ENCODE assay signal across 1 cellular context in the genomic region with DNA sequence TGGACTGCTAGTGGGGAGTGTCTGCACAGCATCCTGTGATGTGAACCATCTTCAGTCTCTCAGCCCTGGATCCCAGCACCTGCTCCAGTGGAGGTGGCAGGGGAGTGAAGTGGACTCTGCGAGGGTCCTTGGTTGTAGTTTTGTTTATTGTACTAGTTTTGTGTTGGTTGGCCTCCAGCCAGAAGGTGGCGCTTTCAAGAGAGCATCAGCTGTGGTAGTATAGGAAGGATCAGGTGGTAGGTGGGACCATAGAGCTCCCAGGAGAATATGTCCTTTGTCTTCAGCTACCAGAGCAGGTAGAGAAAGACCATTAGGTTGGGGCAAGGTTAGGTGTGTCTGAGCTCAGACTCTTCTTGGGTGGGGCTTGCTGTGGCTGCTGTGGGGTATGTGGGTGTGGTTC.
TF ChIP-seq lines count a peak whose summit lies in the region.

No MANE protein-coding gene starts in this region.

TF ChIP-seq in GM12878, 131 proteins besides CTCF, POLR2A, EP300 and RAD21:
- TF ChIP-seq RELA (IDR thresholded peaks at IDR 0.05; ENCODE audit: borderline replicate concordance, partially characterized antibody) (no peak), ZNF217 (IDR thresholded peaks at IDR 0.05) (no peak), ZNF207 (IDR thresholded peaks at IDR 0.05; ENCODE audit: borderline replicate concordance) (no peak), SMARCA5 (IDR thresholded peaks at IDR 0.05) (no peak), CUX1 (IDR thresholded peaks at IDR 0.05; ENCODE audit: insufficient replicate concordance, low read depth, low read length) (no peak), SKIL (IDR thresholded peaks at IDR 0.05; ENCODE audit: low read depth, poor library complexity, severe bottlenecking) (no peak), HCFC1 (IDR thresholded peaks at IDR 0.05; ENCODE audit: low read length) (no peak), BHLHE40 (IDR thresholded peaks at IDR 0.05; ENCODE audit: borderline replicate concordance in 1 of 2, low read depth in 2 of 2, low read length in 1 of 2) (no peak), E2F4 (IDR thresholded peaks at IDR 0.05; ENCODE audit: low read depth, low read length) (no peak), TCF12 (IDR thresholded peaks at IDR 0.05; ENCODE audit: low read depth, low read length) (no peak), RUNX3 (IDR thresholded peaks at IDR 0.05; ENCODE audit: low read length) (no peak), RFX5 (IDR thresholded peaks at IDR 0.05; ENCODE audit: low read depth, low read length) (no peak), BRCA1 (IDR thresholded peaks at IDR 0.05; ENCODE audit: low read depth, low read length) (no peak), REST (IDR thresholded peaks at IDR 0.05; ENCODE audit: low read depth, low read length) (no peak), SREBF1 (IDR thresholded peaks at IDR 0.05; ENCODE audit: low read length) (no peak), STAT1 (conservative IDR thresholded peaks at IDR 0.05) (no peak), GATAD2B (conservative IDR thresholded peaks at IDR 0.05; ENCODE audit: low read depth) (no peak)
- TF ChIP-seq, protein P1, sequence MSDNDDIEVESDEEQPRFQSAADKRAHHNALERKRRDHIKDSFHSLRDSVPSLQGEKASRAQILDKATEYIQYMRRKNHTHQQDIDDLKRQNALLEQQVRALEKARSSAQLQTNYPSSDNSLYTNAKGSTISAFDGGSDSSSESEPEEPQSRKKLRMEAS (IDR thresholded peaks at IDR 0.05; ENCODE audit: low read depth, low read length), result no peak
- TF ChIP-seq, protein P2, sequence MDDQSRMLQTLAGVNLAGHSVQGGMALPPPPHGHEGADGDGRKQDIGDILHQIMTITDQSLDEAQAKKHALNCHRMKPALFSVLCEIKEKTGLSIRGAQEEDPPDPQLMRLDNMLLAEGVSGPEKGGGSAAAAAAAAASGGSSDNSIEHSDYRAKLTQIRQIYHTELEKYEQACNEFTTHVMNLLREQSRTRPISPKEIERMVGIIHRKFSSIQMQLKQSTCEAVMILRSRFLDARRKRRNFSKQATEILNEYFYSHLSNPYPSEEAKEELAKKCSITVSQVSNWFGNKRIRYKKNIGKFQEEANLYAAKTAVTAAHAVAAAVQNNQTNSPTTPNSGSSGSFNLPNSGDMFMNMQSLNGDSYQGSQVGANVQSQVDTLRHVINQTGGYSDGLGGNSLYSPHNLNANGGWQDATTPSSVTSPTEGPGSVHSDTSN (IDR thresholded peaks at IDR 0.05; ENCODE audit: insufficient replicate concordance, low read depth, low read length), result no peak
- TF ChIP-seq, protein P3, sequence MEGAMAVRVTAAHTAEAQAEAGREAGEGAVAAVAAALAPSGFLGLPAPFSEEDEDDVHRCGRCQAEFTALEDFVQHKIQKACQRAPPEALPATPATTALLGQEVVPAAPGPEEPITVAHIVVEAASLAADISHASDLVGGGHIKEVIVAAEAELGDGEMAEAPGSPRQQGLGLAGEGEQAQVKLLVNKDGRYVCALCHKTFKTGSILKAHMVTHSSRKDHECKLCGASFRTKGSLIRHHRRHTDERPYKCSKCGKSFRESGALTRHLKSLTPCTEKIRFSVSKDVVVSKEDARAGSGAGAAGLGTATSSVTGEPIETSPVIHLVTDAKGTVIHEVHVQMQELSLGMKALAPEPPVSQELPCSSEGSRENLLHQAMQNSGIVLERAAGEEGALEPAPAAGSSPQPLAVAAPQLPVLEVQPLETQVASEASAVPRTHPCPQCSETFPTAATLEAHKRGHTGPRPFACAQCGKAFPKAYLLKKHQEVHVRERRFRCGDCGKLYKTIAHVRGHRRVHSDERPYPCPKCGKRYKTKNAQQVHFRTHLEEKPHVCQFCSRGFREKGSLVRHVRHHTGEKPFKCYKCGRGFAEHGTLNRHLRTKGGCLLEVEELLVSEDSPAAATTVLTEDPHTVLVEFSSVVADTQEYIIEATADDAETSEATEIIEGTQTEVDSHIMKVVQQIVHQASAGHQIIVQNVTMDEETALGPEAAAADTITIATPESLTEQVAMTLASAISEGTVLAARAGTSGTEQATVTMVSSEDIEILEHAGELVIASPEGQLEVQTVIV (IDR thresholded peaks at IDR 0.05; ENCODE audit: borderline replicate concordance, partially characterized antibody), result no peak
